1 cellular context compared by ENCODE assay signal in the genomic region with DNA sequence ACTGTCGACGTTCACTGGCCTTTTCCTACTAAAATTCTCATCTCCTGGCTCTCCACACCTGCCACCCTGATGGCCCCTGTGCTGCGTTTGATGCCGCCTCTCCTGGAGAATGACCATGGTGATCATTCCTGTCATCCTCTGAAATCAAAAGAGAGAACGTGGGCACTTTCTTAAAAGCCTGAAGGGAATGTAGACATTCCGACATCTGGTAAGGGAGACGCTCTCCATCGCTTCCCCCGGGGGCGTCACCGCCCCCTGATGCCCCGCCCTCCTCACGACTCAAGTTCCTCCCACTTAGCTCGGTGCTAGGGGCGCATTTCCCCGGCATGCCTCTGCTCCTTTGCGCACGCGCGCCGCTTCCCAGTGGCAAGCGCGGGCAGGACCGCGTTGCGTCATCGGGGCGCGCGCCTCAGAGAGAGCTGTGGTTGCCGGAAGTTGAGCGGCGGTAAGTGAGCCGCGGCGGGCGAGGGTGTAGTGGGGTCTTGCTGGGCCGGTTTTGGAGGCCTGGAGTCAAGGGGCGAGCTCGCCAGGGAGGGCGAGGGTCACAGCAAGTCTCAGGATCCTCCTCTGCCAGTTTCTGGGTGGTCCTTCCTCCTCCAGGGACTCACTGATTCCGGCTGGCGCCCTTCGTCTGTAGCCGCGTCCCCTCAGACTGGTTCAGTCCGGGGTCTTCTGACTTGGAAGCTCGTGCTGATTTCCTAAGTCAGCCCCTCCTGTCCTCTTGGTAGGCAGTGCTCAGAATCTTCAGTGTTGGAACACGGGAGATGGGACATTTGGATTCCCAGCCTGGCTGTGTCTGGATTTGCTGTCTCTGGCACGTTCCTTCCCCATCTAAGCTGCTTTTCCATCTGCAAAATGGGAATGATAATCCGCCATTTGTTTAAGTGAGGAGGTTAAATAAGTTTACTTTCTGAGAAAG.
TF ChIP-seq lines count a peak whose summit lies in the region.

A gene with protein sequence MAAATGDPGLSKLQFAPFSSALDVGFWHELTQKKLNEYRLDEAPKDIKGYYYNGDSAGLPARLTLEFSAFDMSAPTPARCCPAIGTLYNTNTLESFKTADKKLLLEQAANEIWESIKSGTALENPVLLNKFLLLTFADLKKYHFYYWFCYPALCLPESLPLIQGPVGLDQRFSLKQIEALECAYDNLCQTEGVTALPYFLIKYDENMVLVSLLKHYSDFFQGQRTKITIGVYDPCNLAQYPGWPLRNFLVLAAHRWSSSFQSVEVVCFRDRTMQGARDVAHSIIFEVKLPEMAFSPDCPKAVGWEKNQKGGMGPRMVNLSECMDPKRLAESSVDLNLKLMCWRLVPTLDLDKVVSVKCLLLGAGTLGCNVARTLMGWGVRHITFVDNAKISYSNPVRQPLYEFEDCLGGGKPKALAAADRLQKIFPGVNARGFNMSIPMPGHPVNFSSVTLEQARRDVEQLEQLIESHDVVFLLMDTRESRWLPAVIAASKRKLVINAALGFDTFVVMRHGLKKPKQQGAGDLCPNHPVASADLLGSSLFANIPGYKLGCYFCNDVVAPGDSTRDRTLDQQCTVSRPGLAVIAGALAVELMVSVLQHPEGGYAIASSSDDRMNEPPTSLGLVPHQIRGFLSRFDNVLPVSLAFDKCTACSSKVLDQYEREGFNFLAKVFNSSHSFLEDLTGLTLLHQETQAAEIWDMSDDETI (plus strand): TSS at position 412 of the 919 bp plus-strand sequence. CDS start 26,299 bp downstream, outside the sequence.

TF ChIP-seq in K562, 482 proteins besides CTCF, POLR2A, EP300 and RAD21 (continued from another document and continues in another):
- TF ChIP-seq NFIC (IDR thresholded peaks at IDR 0.05) (no peak; the same call in 1 of the 2 replicates), TFAM (CRISPR knock-in tag; conservative IDR thresholded peaks at IDR 0.05) (no peak), CBFA2T2 (conservative IDR thresholded peaks at IDR 0.05) (no peak), CBX8 (IDR thresholded peaks at IDR 0.05; ENCODE audit: borderline replicate concordance, extremely low read depth, low read depth, low read length, poor library complexity, severe bottlenecking) (no peak), ETS2 (tag; IDR thresholded peaks at IDR 0.05; ENCODE audit: borderline replicate concordance, poor library complexity, severe bottlenecking) (no peak), NCOA2 (IDR thresholded peaks at IDR 0.05; ENCODE audit: partially characterized antibody in 2 of 2) (no peak), NFXL1 (CRISPR knock-in tag; IDR thresholded peaks at IDR 0.05) (no peak), NR2C2 (CRISPR knock-in tag; IDR thresholded peaks at IDR 0.05) (no peak), NR2C2 (tag; IDR thresholded peaks at IDR 0.05) (peak; percentile 50), HEY1 (CRISPR knock-in tag; IDR thresholded peaks at IDR 0.05; ENCODE audit: borderline replicate concordance) (no peak), RHOXF2B (CRISPR knock-in tag; conservative IDR thresholded peaks at IDR 0.05) (no peak), ETV5 (CRISPR knock-in tag; IDR thresholded peaks at IDR 0.05; ENCODE audit: low read depth) (peak; percentile 90), MCM5 (IDR thresholded peaks at IDR 0.05; ENCODE audit: low read depth) (no peak), ZSCAN32 (CRISPR knock-in tag; IDR thresholded peaks at IDR 0.05) (peak; percentile 81), POLR2AphosphoS5 (IDR thresholded peaks at IDR 0.05; ENCODE audit: control insufficient read depth, insufficient read depth, low read depth, low read length) (peak; percentile 93; the same call in 1 of the 2 replicates), BDP1 (IDR thresholded peaks at IDR 0.05; ENCODE audit: insufficient read depth, insufficient read length) (no peak), SMARCC2 (IDR thresholded peaks at IDR 0.05; ENCODE audit: low read depth) (no peak), ZBTB1 (CRISPR knock-in tag; IDR thresholded peaks at IDR 0.05; ENCODE audit: borderline replicate concordance, low read depth) (0 out of 2 replicates have a peak, but pooled peaks have one; percentile 26), U2AF1 (optimal IDR thresholded peaks at IDR 0.05; ENCODE audit: low read depth, low read length) (no peak), RBM14 (IDR thresholded peaks at IDR 0.05; ENCODE audit: borderline replicate concordance, insufficient read depth, low read depth, low read length) (no peak), KHSRP (IDR thresholded peaks at IDR 0.05) (peak; percentile 73), EWSR1 (IDR thresholded peaks at IDR 0.05; ENCODE audit: borderline replicate concordance, low read depth, partially characterized antibody) (no peak), SRSF7 (optimal IDR thresholded peaks at IDR 0.05; ENCODE audit: low read depth, low read length) (no peak), ZNF57 (CRISPR knock-in tag; IDR thresholded peaks at IDR 0.05) (no peak), GABPB2 (CRISPR knock-in tag; conservative IDR thresholded peaks at IDR 0.05) (no peak), ZNF436 (CRISPR knock-in tag; IDR thresholded peaks at IDR 0.05) (no peak), POLR3A (IDR thresholded peaks at IDR 0.05; ENCODE audit: borderline replicate concordance, extremely low read depth, insufficient read depth, insufficient read length) (no peak), HNRNPL (IDR thresholded peaks at IDR 0.05; ENCODE audit: low read depth, low read length) (no peak), ZNF561 (CRISPR knock-in tag; conservative IDR thresholded peaks at IDR 0.05) (no peak), TARDBP (IDR thresholded peaks at IDR 0.05) (no peak), BRD9 (IDR thresholded peaks at IDR 0.05; ENCODE audit: low read depth, partially characterized antibody) (no peak), CHD2 (IDR thresholded peaks at IDR 0.05; ENCODE audit: low read depth, low read length) (no peak), ZNF232 (CRISPR knock-in tag; IDR thresholded peaks at IDR 0.05) (no peak), RNF2 (IDR thresholded peaks at IDR 0.05) (no peak), MYC (IDR thresholded peaks at IDR 0.05; ENCODE audit: low read depth, low read length) (peak; percentile 71), MYC (CRISPR knock-in tag; IDR thresholded peaks at IDR 0.05; ENCODE audit: borderline replicate concordance, low read depth) (0 out of 2 replicates have a peak, but pooled peaks have one; percentile 37), MAFK (IDR thresholded peaks at IDR 0.05; ENCODE audit: low read length) (no peak), ZNF134 (CRISPR knock-in tag; conservative IDR thresholded peaks at IDR 0.05) (no peak), STAT5B (CRISPR knock-in tag; IDR thresholded peaks at IDR 0.05) (no peak), NR1H2 (CRISPR knock-in tag; IDR thresholded peaks at IDR 0.05) (no peak), SIN3B (IDR thresholded peaks at IDR 0.05; ENCODE audit: low read depth) (peak; percentile 95), NBN (IDR thresholded peaks at IDR 0.05; ENCODE audit: low read depth) (no peak), ZNF77 (CRISPR knock-in tag; IDR thresholded peaks at IDR 0.05) (no peak)
- TF ChIP-seq, protein P1, sequence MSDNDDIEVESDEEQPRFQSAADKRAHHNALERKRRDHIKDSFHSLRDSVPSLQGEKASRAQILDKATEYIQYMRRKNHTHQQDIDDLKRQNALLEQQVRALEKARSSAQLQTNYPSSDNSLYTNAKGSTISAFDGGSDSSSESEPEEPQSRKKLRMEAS (CRISPR knock-in tag; IDR thresholded peaks at IDR 0.05), result peak; percentile 83
- TF ChIP-seq, protein P2, sequence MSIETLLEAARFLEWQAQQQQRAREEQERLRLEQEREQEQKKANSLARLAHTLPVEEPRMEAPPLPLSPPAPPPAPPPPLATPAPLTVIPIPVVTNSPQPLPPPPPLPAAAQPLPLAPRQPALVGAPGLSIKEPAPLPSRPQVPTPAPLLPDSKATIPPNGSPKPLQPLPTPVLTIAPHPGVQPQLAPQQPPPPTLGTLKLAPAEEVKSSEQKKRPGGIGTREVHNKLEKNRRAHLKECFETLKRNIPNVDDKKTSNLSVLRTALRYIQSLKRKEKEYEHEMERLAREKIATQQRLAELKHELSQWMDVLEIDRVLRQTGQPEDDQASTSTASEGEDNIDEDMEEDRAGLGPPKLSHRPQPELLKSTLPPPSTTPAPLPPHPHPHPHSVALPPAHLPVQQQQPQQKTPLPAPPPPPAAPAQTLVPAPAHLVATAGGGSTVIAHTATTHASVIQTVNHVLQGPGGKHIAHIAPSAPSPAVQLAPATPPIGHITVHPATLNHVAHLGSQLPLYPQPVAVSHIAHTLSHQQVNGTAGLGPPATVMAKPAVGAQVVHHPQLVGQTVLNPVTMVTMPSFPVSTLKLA (conservative IDR thresholded peaks at IDR 0.05), result peak; percentile 92 to 96
- TF ChIP-seq, protein P3, sequence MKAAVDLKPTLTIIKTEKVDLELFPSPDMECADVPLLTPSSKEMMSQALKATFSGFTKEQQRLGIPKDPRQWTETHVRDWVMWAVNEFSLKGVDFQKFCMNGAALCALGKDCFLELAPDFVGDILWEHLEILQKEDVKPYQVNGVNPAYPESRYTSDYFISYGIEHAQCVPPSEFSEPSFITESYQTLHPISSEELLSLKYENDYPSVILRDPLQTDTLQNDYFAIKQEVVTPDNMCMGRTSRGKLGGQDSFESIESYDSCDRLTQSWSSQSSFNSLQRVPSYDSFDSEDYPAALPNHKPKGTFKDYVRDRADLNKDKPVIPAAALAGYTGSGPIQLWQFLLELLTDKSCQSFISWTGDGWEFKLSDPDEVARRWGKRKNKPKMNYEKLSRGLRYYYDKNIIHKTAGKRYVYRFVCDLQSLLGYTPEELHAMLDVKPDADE (conservative IDR thresholded peaks at IDR 0.05; ENCODE audit: control insufficient read depth, low read depth, low read length), result peak; percentile 54
- TF ChIP-seq, protein P4, sequence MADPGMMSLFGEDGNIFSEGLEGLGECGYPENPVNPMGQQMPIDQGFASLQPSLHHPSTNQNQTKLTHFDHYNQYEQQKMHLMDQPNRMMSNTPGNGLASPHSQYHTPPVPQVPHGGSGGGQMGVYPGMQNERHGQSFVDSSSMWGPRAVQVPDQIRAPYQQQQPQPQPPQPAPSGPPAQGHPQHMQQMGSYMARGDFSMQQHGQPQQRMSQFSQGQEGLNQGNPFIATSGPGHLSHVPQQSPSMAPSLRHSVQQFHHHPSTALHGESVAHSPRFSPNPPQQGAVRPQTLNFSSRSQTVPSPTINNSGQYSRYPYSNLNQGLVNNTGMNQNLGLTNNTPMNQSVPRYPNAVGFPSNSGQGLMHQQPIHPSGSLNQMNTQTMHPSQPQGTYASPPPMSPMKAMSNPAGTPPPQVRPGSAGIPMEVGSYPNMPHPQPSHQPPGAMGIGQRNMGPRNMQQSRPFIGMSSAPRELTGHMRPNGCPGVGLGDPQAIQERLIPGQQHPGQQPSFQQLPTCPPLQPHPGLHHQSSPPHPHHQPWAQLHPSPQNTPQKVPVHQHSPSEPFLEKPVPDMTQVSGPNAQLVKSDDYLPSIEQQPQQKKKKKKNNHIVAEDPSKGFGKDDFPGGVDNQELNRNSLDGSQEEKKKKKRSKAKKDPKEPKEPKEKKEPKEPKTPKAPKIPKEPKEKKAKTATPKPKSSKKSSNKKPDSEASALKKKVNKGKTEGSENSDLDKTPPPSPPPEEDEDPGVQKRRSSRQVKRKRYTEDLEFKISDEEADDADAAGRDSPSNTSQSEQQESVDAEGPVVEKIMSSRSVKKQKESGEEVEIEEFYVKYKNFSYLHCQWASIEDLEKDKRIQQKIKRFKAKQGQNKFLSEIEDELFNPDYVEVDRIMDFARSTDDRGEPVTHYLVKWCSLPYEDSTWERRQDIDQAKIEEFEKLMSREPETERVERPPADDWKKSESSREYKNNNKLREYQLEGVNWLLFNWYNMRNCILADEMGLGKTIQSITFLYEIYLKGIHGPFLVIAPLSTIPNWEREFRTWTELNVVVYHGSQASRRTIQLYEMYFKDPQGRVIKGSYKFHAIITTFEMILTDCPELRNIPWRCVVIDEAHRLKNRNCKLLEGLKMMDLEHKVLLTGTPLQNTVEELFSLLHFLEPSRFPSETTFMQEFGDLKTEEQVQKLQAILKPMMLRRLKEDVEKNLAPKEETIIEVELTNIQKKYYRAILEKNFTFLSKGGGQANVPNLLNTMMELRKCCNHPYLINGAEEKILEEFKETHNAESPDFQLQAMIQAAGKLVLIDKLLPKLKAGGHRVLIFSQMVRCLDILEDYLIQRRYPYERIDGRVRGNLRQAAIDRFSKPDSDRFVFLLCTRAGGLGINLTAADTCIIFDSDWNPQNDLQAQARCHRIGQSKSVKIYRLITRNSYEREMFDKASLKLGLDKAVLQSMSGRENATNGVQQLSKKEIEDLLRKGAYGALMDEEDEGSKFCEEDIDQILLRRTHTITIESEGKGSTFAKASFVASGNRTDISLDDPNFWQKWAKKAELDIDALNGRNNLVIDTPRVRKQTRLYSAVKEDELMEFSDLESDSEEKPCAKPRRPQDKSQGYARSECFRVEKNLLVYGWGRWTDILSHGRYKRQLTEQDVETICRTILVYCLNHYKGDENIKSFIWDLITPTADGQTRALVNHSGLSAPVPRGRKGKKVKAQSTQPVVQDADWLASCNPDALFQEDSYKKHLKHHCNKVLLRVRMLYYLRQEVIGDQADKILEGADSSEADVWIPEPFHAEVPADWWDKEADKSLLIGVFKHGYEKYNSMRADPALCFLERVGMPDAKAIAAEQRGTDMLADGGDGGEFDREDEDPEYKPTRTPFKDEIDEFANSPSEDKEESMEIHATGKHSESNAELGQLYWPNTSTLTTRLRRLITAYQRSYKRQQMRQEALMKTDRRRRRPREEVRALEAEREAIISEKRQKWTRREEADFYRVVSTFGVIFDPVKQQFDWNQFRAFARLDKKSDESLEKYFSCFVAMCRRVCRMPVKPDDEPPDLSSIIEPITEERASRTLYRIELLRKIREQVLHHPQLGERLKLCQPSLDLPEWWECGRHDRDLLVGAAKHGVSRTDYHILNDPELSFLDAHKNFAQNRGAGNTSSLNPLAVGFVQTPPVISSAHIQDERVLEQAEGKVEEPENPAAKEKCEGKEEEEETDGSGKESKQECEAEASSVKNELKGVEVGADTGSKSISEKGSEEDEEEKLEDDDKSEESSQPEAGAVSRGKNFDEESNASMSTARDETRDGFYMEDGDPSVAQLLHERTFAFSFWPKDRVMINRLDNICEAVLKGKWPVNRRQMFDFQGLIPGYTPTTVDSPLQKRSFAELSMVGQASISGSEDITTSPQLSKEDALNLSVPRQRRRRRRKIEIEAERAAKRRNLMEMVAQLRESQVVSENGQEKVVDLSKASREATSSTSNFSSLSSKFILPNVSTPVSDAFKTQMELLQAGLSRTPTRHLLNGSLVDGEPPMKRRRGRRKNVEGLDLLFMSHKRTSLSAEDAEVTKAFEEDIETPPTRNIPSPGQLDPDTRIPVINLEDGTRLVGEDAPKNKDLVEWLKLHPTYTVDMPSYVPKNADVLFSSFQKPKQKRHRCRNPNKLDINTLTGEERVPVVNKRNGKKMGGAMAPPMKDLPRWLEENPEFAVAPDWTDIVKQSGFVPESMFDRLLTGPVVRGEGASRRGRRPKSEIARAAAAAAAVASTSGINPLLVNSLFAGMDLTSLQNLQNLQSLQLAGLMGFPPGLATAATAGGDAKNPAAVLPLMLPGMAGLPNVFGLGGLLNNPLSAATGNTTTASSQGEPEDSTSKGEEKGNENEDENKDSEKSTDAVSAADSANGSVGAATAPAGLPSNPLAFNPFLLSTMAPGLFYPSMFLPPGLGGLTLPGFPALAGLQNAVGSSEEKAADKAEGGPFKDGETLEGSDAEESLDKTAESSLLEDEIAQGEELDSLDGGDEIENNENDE (IDR thresholded peaks at IDR 0.05; ENCODE audit: low read depth, low read length), result no peak
